In the genomic region with DNA sequence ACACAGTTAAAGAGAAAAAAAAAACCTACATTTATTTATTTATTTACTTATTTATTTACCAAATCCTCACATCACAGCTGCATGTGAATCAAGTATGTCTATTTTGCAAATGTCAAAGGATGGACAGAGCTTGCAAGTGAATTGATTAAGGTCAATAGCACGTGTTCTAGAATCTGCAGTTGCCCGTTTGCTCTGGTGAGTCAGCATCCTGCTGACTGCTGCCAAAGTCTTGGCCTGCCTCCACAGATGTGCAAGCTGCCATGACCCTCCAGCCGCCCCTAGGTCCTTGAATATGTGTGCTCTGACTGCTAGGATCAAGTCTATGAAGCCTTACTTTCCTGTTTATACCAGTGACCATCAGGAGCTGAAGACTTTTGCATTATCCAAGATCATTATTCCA, we compare ENCODE assay signal across 1 cellular context.
TF ChIP-seq lines count a peak whose summit lies in the region.

No MANE protein-coding gene starts in this region.

TF ChIP-seq in H1, 55 proteins besides CTCF, POLR2A, EP300 and RAD21 (continued from another document):
- TF ChIP-seq, protein P1, sequence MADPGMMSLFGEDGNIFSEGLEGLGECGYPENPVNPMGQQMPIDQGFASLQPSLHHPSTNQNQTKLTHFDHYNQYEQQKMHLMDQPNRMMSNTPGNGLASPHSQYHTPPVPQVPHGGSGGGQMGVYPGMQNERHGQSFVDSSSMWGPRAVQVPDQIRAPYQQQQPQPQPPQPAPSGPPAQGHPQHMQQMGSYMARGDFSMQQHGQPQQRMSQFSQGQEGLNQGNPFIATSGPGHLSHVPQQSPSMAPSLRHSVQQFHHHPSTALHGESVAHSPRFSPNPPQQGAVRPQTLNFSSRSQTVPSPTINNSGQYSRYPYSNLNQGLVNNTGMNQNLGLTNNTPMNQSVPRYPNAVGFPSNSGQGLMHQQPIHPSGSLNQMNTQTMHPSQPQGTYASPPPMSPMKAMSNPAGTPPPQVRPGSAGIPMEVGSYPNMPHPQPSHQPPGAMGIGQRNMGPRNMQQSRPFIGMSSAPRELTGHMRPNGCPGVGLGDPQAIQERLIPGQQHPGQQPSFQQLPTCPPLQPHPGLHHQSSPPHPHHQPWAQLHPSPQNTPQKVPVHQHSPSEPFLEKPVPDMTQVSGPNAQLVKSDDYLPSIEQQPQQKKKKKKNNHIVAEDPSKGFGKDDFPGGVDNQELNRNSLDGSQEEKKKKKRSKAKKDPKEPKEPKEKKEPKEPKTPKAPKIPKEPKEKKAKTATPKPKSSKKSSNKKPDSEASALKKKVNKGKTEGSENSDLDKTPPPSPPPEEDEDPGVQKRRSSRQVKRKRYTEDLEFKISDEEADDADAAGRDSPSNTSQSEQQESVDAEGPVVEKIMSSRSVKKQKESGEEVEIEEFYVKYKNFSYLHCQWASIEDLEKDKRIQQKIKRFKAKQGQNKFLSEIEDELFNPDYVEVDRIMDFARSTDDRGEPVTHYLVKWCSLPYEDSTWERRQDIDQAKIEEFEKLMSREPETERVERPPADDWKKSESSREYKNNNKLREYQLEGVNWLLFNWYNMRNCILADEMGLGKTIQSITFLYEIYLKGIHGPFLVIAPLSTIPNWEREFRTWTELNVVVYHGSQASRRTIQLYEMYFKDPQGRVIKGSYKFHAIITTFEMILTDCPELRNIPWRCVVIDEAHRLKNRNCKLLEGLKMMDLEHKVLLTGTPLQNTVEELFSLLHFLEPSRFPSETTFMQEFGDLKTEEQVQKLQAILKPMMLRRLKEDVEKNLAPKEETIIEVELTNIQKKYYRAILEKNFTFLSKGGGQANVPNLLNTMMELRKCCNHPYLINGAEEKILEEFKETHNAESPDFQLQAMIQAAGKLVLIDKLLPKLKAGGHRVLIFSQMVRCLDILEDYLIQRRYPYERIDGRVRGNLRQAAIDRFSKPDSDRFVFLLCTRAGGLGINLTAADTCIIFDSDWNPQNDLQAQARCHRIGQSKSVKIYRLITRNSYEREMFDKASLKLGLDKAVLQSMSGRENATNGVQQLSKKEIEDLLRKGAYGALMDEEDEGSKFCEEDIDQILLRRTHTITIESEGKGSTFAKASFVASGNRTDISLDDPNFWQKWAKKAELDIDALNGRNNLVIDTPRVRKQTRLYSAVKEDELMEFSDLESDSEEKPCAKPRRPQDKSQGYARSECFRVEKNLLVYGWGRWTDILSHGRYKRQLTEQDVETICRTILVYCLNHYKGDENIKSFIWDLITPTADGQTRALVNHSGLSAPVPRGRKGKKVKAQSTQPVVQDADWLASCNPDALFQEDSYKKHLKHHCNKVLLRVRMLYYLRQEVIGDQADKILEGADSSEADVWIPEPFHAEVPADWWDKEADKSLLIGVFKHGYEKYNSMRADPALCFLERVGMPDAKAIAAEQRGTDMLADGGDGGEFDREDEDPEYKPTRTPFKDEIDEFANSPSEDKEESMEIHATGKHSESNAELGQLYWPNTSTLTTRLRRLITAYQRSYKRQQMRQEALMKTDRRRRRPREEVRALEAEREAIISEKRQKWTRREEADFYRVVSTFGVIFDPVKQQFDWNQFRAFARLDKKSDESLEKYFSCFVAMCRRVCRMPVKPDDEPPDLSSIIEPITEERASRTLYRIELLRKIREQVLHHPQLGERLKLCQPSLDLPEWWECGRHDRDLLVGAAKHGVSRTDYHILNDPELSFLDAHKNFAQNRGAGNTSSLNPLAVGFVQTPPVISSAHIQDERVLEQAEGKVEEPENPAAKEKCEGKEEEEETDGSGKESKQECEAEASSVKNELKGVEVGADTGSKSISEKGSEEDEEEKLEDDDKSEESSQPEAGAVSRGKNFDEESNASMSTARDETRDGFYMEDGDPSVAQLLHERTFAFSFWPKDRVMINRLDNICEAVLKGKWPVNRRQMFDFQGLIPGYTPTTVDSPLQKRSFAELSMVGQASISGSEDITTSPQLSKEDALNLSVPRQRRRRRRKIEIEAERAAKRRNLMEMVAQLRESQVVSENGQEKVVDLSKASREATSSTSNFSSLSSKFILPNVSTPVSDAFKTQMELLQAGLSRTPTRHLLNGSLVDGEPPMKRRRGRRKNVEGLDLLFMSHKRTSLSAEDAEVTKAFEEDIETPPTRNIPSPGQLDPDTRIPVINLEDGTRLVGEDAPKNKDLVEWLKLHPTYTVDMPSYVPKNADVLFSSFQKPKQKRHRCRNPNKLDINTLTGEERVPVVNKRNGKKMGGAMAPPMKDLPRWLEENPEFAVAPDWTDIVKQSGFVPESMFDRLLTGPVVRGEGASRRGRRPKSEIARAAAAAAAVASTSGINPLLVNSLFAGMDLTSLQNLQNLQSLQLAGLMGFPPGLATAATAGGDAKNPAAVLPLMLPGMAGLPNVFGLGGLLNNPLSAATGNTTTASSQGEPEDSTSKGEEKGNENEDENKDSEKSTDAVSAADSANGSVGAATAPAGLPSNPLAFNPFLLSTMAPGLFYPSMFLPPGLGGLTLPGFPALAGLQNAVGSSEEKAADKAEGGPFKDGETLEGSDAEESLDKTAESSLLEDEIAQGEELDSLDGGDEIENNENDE (IDR thresholded peaks at IDR 0.05; ENCODE audit: insufficient replicate concordance, low read length), result no peak
- TF ChIP-seq CBX5 (IDR thresholded peaks at IDR 0.05; ENCODE audit: low read depth, low read length), result no peak
- no peak for TF ChIP-seq NRF1 (IDR thresholded peaks at IDR 0.05; ENCODE audit: low read depth, low read length)
- no peak for TF ChIP-seq ASH2L (IDR thresholded peaks at IDR 0.05; ENCODE audit: low read length)
- no peak for TF ChIP-seq HDAC6 (IDR thresholded peaks at IDR 0.05; ENCODE audit: low read depth, low read length)
- no peak for TF ChIP-seq TEAD4 (IDR thresholded peaks at IDR 0.05; ENCODE audit: low read depth, low read length)
- TF ChIP-seq KDM5A (IDR thresholded peaks at IDR 0.05; ENCODE audit: low read length), result no peak
- TF ChIP-seq, protein P2, sequence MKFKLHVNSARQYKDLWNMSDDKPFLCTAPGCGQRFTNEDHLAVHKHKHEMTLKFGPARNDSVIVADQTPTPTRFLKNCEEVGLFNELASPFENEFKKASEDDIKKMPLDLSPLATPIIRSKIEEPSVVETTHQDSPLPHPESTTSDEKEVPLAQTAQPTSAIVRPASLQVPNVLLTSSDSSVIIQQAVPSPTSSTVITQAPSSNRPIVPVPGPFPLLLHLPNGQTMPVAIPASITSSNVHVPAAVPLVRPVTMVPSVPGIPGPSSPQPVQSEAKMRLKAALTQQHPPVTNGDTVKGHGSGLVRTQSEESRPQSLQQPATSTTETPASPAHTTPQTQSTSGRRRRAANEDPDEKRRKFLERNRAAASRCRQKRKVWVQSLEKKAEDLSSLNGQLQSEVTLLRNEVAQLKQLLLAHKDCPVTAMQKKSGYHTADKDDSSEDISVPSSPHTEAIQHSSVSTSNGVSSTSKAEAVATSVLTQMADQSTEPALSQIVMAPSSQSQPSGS (IDR thresholded peaks at IDR 0.05; ENCODE audit: low read length), result no peak
- no peak for TF ChIP-seq FOSL1 (IDR thresholded peaks at IDR 0.05; ENCODE audit: insufficient read depth, low read depth, low read length)
